Comparison of ENCODE assay signal across 16 cellular contexts in genomic region chr17:77857306-77857555, GRCh38.
"Had no signal": no experiment of that assay in that cellular context is flagged by ENCODE, and none has a peak within 500 bp of the region (broad histone marks: within the 10 kb centered on the region; RNA-seq: fewer than 3 reads in every experiment).

No MANE protein-coding gene starts in this region.

- H3K27ac Mint-ChIP-seq: nephron progenitor cell, type B pancreatic cell had no signal

- H3K4me3 Mint-ChIP-seq: naive thymus-derived CD4-positive, alpha-beta T cell; nephron progenitor cell; type B pancreatic cell had no signal

- H3K36me3 ChIP-seq: heart left ventricle, right atrium auricular region, sigmoid colon, thyroid gland, uterus had no signal

- H3K9me3 ChIP-seq: heart left ventricle, right atrium auricular region, sigmoid colon, thyroid gland, uterus had no signal

- H3K4me3 ChIP-seq: coronary artery, heart left ventricle, right atrium auricular region, sigmoid colon, skin epidermis, thyroid gland, uterus had no signal

- ATAC-seq: heart left ventricle, left colon, left ventricle myocardium superior had no signal

- H3K9me3 Mint-ChIP-seq: nephron progenitor cell, type B pancreatic cell had no signal

- H3K4me1 ChIP-seq: right atrium auricular region, sigmoid colon, thyroid gland, uterus had no signal

- H3K27ac ChIP-seq: coronary artery, heart left ventricle, right atrium auricular region, sigmoid colon, thyroid gland, uterus had no signal

- H3K27me3 ChIP-seq: heart left ventricle, right atrium auricular region, sigmoid colon, thyroid gland, uterus had no signal

- H3K4me1 Mint-ChIP-seq: nephron progenitor cell had no signal

- DNase-seq: effector CD4-positive, alpha-beta T cell; heart left ventricle; hippocampal formation; left colon; mesendoderm; naive thymus-derived CD4-positive, alpha-beta T cell; nephron progenitor cell; sigmoid colon; stimulated activated CD4-positive, alpha-beta T cell treated with anti-CD3 and anti-CD28 coated beads, Interleukin-12 subunit alpha, Interleukin-12 subunit beta, amount 100 ng/mL, for 4 hours; thyroid gland; uterus had no signal

- H3K36me3 Mint-ChIP-seq: type B pancreatic cell had no signal
